In genomic region chr11:107669893-107670601, GRCh38 we compare ENCODE assay signal across 25 cellular contexts. TPM values are rescaled to one million over a fixed set of nuclear protein-coding genes. Genes with fewer than 3 reads are reported as not detected.
"Had no signal": no experiment of that assay in that cellular context is flagged by ENCODE, and none has a peak within 500 bp of the region (broad histone marks: within the 10 kb centered on the region; RNA-seq: fewer than 3 reads in every experiment).

No MANE protein-coding gene starts in this region.

- H3K9me3 Mint-ChIP-seq: activated CD4-positive, alpha-beta memory T cell treated with anti-CD3 and anti-CD28 coated beads, Interleukin-2, amount 10 ng/mL, durations not matched to agents 7 days and 5 days; activated naive CD4-positive, alpha-beta T cell treated with anti-CD3 and anti-CD28 coated beads, Interleukin-2, amount 10 ng/mL, durations not matched to agents 7 days and 5 days; activated naive CD8-positive, alpha-beta T cell treated with anti-CD3 and anti-CD28 coated beads for 36 hours; activated T-cell treated with anti-CD3 and anti-CD28 coated beads, Interleukin-2, amount 50 U/mL, for 72 hours; activated T-helper 2 cell treated with anti-CD3 and anti-CD28 coated beads, Interferon-gamma antibody, Interleukin-2, Interleukin-4, amounts not matched to agents 10 μg/mL and 5 μg/mL and 100 μg/mL, durations not matched to agents 14 hours and 24 hours and 36 hours; T-cell had no signal

- DNase-seq: activated CD4-positive, alpha-beta memory T cell treated with anti-CD3 and anti-CD28 coated beads, Interleukin-2, amount 10 ng/mL, durations not matched to agents 7 days and 5 days; activated CD4-positive, alpha-beta T cell treated with anti-CD3 and anti-CD28 coated beads, Interleukin-2, amount 50 U/mL, for 1 hour; activated CD4-positive, CD25-positive, alpha-beta regulatory T cell; activated CD8-positive, alpha-beta memory T cell treated with anti-CD3 and anti-CD28 coated beads, Interleukin-2, amount 50 U/mL, for 4 hours; activated gamma-delta T cell treated with Interleukin-2 at 50 U/mL for 16 hours; activated naive CD4-positive, alpha-beta T cell treated with anti-CD3 and anti-CD28 coated beads, Interleukin-2, amount 10 ng/mL, durations not matched to agents 7 days and 5 days; activated naive CD8-positive, alpha-beta T cell treated with anti-CD3 and anti-CD28 coated beads for 36 hours; activated T-cell treated with anti-CD3 and anti-CD28 coated beads, Interleukin-2, amount 50 U/mL, for 72 hours; Karpas-422; NCI-H1092 treated with DMSO at 0.1 percent for 48 hours; NCI-H1436 treated with DMSO at 0.1 percent for 48 hours; NCI-H187; NCI-H2081; NCI-H446; NCI-H524; SIG-M5; T-cell; T-helper 2 cell; T1000 had no signal

- H3K27ac Mint-ChIP-seq: activated CD4-positive, alpha-beta memory T cell treated with anti-CD3 and anti-CD28 coated beads, Interleukin-2, amount 10 ng/mL, durations not matched to agents 7 days and 5 days; activated naive CD4-positive, alpha-beta T cell treated with anti-CD3 and anti-CD28 coated beads, Interleukin-2, amount 10 ng/mL, durations not matched to agents 7 days and 5 days; activated naive CD8-positive, alpha-beta T cell treated with anti-CD3 and anti-CD28 coated beads for 36 hours; activated T-cell treated with anti-CD3 and anti-CD28 coated beads, Interleukin-2, amount 50 U/mL, for 72 hours; activated T-helper 2 cell treated with anti-CD3 and anti-CD28 coated beads, Interferon-gamma antibody, Interleukin-2, Interleukin-4, amounts not matched to agents 10 μg/mL and 5 μg/mL and 100 μg/mL, durations not matched to agents 14 hours and 24 hours and 36 hours; T-cell had no signal

- H3K4me1 Mint-ChIP-seq: activated CD4-positive, alpha-beta memory T cell treated with anti-CD3 and anti-CD28 coated beads, Interleukin-2, amount 10 ng/mL, durations not matched to agents 7 days and 5 days; activated naive CD4-positive, alpha-beta T cell treated with anti-CD3 and anti-CD28 coated beads, Interleukin-2, amount 10 ng/mL, durations not matched to agents 7 days and 5 days; activated naive CD8-positive, alpha-beta T cell treated with anti-CD3 and anti-CD28 coated beads for 36 hours; T-cell had no signal

- H3K4me3 Mint-ChIP-seq: activated CD4-positive, alpha-beta memory T cell treated with anti-CD3 and anti-CD28 coated beads, Interleukin-2, amount 10 ng/mL, durations not matched to agents 7 days and 5 days; activated naive CD4-positive, alpha-beta T cell treated with anti-CD3 and anti-CD28 coated beads, Interleukin-2, amount 10 ng/mL, durations not matched to agents 7 days and 5 days; activated naive CD8-positive, alpha-beta T cell treated with anti-CD3 and anti-CD28 coated beads for 36 hours; activated T-cell treated with anti-CD3 and anti-CD28 coated beads, Interleukin-2, amount 50 U/mL, for 72 hours; T-cell had no signal

- H3K4me3 ChIP-seq: K562, SK-N-MC had no signal

- H3K27ac ChIP-seq: SK-N-MC had no signal

- H3K36me3 Mint-ChIP-seq: activated naive CD4-positive, alpha-beta T cell treated with anti-CD3 and anti-CD28 coated beads, Interleukin-2, amount 10 ng/mL, durations not matched to agents 7 days and 5 days; activated naive CD8-positive, alpha-beta T cell treated with anti-CD3 and anti-CD28 coated beads for 36 hours; T-cell had no signal

- ATAC-seq: activated T-cell treated with anti-CD3 and anti-CD28 coated beads, Interleukin-2, amount 50 U/mL, for 72 hours; K562; T-cell had no signal

RNA-seq across cellular contexts. Expression of gene SLN, which starts 41.8 kb away (rescaled TPM):
- total RNA-seq: activated CD4-positive, alpha-beta memory T cell treated with anti-CD3 and anti-CD28 coated beads, Interleukin-2, amount 10 ng/mL, durations not matched to agents 7 days and 5 days; activated CD8-positive, alpha-beta memory T cell treated with anti-CD3 and anti-CD28 coated beads for 36 hours; activated naive CD8-positive, alpha-beta T cell treated with anti-CD3 and anti-CD28 coated beads for 36 hours; activated T-cell treated with anti-CD3 and anti-CD28 coated beads, Interleukin-2, amount 50 U/mL, for 72 hours; activated T-helper 2 cell treated with anti-CD3 and anti-CD28 coated beads, Interferon-gamma antibody, Interleukin-2, Interleukin-4, amounts not matched to agents 10 μg/mL and 5 μg/mL and 100 μg/mL, durations not matched to agents 14 hours and 24 hours and 36 hours; K562; OCI-LY7; RPMI7951; T-cell had no signal
- polyA plus RNA-seq: K562 had no signal
